Comparison of ENCODE assay signal across 3 cellular contexts in genomic region chr17:21321061-21321460, GRCh38. TPM values are rescaled to one million over a fixed set of nuclear protein-coding genes. Genes with fewer than 3 reads are reported as not detected.
"Had no signal": no experiment of that assay in that cellular context is flagged by ENCODE, and none has a peak within 500 bp of the region (broad histone marks: within the 10 kb centered on the region; RNA-seq: fewer than 3 reads in every experiment).

No MANE protein-coding gene starts in this region.

RNA-seq across cellular contexts. Expression of gene KCNJ12, which starts 55.1 kb away (rescaled TPM):
- total RNA-seq: HepG2, HFFc6 had no signal
- polyA plus RNA-seq: HepG2, IgD-negative memory B cell had no signal
